Comparison of ENCODE assay signal across 10 cellular contexts in the genomic region with DNA sequence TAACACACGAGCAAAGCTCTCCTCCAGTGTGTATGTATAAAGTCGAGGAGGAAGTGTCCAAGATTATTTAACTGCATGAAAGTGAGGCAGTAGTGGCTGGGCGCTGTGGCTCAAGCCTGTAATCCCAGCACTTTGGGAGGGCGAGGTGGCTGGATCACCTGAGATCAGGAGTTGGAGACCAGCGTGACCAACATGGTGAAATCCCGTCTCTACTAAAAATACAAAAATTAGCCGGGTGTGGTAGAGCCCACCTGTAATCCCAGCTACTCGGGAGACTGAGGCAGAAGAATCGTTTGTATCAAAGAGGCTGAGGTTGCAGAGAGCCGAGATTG. TPM values are rescaled to one million over a fixed set of nuclear protein-coding genes. Genes with fewer than 3 reads are reported as not detected.
DNase-seq lines count a peak whose midpoint lies in the region; ATAC-seq and TF ChIP-seq lines count a peak whose summit lies in the region.
"Had no signal": no experiment of that assay in that cellular context is flagged by ENCODE, and none has a peak within 500 bp of the region (broad histone marks: within the 10 kb centered on the region; RNA-seq: fewer than 3 reads in every experiment).

No MANE protein-coding gene starts in this region.

- peak overlapping the region; percentile 91 for H3K4me3 Mint-ChIP-seq in activated CD8-positive, alpha-beta memory T cell treated with anti-CD3 and anti-CD28 coated beads, Interleukin-2, amount 10 ng/mL, durations not matched to agents 7 days and 5 days
- no peak overlapping the region for H3K4me3 Mint-ChIP-seq in chondrocyte (ENCODE audit: unreplicated experiment)

- CTCF ChIA-PET in activated CD8-positive, alpha-beta memory T cell treated with anti-CD3 and anti-CD28 coated beads, Interleukin-2, amount 10 ng/mL, durations not matched to agents 7 days and 5 days (lab: Charles Lee), result interaction anchor here (0.6 to 4.4 kb wide), 18 partner anchors 8 to 354 kb away, joined by 3 to 48 read pairs (median 6); partner anchors contain the start of genes ZNF491, ZNF625, ZNF700 and ZNF763
- CTCF ChIA-PET in PC-9 (lab: Charles Lee), result interaction anchor here (0.6 to 2.1 kb wide), 4 partner anchors 82 to 423 kb away, joined by 3 to 25 read pairs (median 7); no protein-coding TSS in a partner anchor

- DNase-seq in activated CD8-positive, alpha-beta memory T cell treated with anti-CD3 and anti-CD28 coated beads, Interleukin-2, amount 10 ng/mL, durations not matched to agents 7 days and 5 days, result no peak
- no peak for DNase-seq in activated CD8-positive, alpha-beta memory T cell treated with anti-CD3 and anti-CD28 coated beads, Interleukin-2, amount 50 U/mL, for 4 hours
- DNase-seq in PC-9, result no peak
- DNase-seq in chondrocyte (ENCODE audit: low spot score), result no peak
- DNase-seq in 8988T, result no peak
- no peak for DNase-seq in stimulated activated CD8-positive, alpha-beta memory T cell treated with anti-CD3 and anti-CD28 coated beads, Interleukin-4, amount 100 ng/mL, for 48 hours
- DNase-seq in AG08395 (ENCODE audit: low spot score), result no peak
- DNase-seq: ACHN had no signal

- peak; percentile 17; the same call in 1 of the 2 replicates for TF ChIP-seq CTCF in PC-9 (conservative IDR thresholded peaks at IDR 0.05)
- peak; percentile 63 for TF ChIP-seq CTCF in chondrocyte (IDR thresholded peaks at IDR 0.05)
- TF ChIP-seq CTCF in neutrophil (IDR thresholded peaks at IDR 0.05), result no peak

- H3K79me2 ChIP-seq in PC-9 (ENCODE audit: low read depth), result peaks cover 13% of the 10 kb centered on the region

- no peaks in the 10 kb centered on the region for H3K27me3 ChIP-seq in PC-9 (ENCODE audit: insufficient read depth, low read depth)
- no peaks in the 10 kb centered on the region for H3K27me3 ChIP-seq in neutrophil
- H3K27me3 ChIP-seq: gastroesophageal sphincter had no signal

- intact Hi-C loops in PC-9 (cut with micrococcal nuclease; ENCODE audit: unreplicated experiment), result loop anchor here (1.0 to 2.0 kb wide), 6 partner anchors 51 to 327 kb away; partner anchors contain the start of gene ZNF440

- no peaks in the 10 kb centered on the region for H3K9me2 ChIP-seq in PC-9 (ENCODE audit: insufficient read depth)

- H3K27me3 Mint-ChIP-seq in activated CD8-positive, alpha-beta memory T cell treated with anti-CD3 and anti-CD28 coated beads, Interleukin-2, amount 10 ng/mL, durations not matched to agents 7 days and 5 days, result no peaks in the 10 kb centered on the region
- no peaks in the 10 kb centered on the region for H3K27me3 Mint-ChIP-seq in chondrocyte (ENCODE audit: low read depth)

- peaks cover 12% of the 10 kb centered on the region for H3F3A ChIP-seq in PC-9 (ENCODE audit: insufficient read depth, low read depth)

- H3K36me3 Mint-ChIP-seq in activated CD8-positive, alpha-beta memory T cell treated with anti-CD3 and anti-CD28 coated beads, Interleukin-2, amount 10 ng/mL, durations not matched to agents 7 days and 5 days, result peaks cover 37% of the 10 kb centered on the region
- H3K36me3 Mint-ChIP-seq in chondrocyte (ENCODE audit: low read depth), result peaks cover 27% of the 10 kb centered on the region

- H3K27ac Mint-ChIP-seq in activated CD8-positive, alpha-beta memory T cell treated with anti-CD3 and anti-CD28 coated beads, Interleukin-2, amount 10 ng/mL, durations not matched to agents 7 days and 5 days, result no peak overlapping the region
- peak overlapping the region; percentile 99 for H3K27ac Mint-ChIP-seq in chondrocyte (ENCODE audit: unreplicated experiment)

- H3K9me3 ChIP-seq in PC-9 (ENCODE audit: insufficient read depth, low read depth) (peaks cover 47% of the 10 kb centered on the region), neutrophil (peaks cover 17% of the 10 kb centered on the region)

- H3K4me3 ChIP-seq in PC-9 (peak overlapping the region; percentile 76; the same call in 1 of the 2 replicates), neutrophil (ENCODE audit: low read depth in 1 of 2, low read length in 1 of 2) (peak overlapping the region; percentile 91 to 97)

- no peak overlapping the region for H2AFZ ChIP-seq in PC-9

- no peaks in the 10 kb centered on the region for H4K20me1 ChIP-seq in PC-9 (ENCODE audit: insufficient read depth)

- no peak for ATAC-seq in activated CD8-positive, alpha-beta memory T cell treated with anti-CD3 and anti-CD28 coated beads, Interleukin-2, amount 10 ng/mL, durations not matched to agents 7 days and 5 days

- H3K36me3 ChIP-seq in PC-9 (ENCODE audit: low read depth) (peaks cover 31% of the 10 kb centered on the region), neutrophil (peaks cover 9% of the 10 kb centered on the region)

- H3K9me3 Mint-ChIP-seq in activated CD8-positive, alpha-beta memory T cell treated with anti-CD3 and anti-CD28 coated beads, Interleukin-2, amount 10 ng/mL, durations not matched to agents 7 days and 5 days (ENCODE audit: low read depth), result peaks cover 14% of the 10 kb centered on the region
- H3K9me3 Mint-ChIP-seq in chondrocyte (ENCODE audit: low read depth), result peaks cover 21% of the 10 kb centered on the region

- H3K4me1 ChIP-seq in PC-9 (replicated peaks; ENCODE audit: insufficient read depth), result peaks cover 8% of the 10 kb centered on the region; the same call in 1 of the 2 replicates
- H3K4me1 ChIP-seq in neutrophil (ENCODE audit: control insufficient read depth in 1 of 2, insufficient read depth in 1 of 2, low read depth in 1 of 2, low read length in 1 of 2), result peaks cover 22 to 23% of the 10 kb centered on the region in 2 experiments

- POLR2A ChIA-PET in PC-9 (lab: Charles Lee; ENCODE audit: unreplicated experiment), result no interaction called here

- H3K4me2 ChIP-seq in PC-9, result peak overlapping the region; percentile 81; the same call in 1 of the 2 replicates

- H3K27ac ChIP-seq in PC-9, result no peak overlapping the region
- H3K27ac ChIP-seq in neutrophil, result peak overlapping the region; percentile 77

- no TSS peak for BruUV-seq in PC-9 (replicated peaks; lab: Mats Ljungman, UMichigan)

- peaks cover 28% of the 10 kb centered on the region for H3K4me1 Mint-ChIP-seq in activated CD8-positive, alpha-beta memory T cell treated with anti-CD3 and anti-CD28 coated beads, Interleukin-2, amount 10 ng/mL, durations not matched to agents 7 days and 5 days
- peaks cover 25% of the 10 kb centered on the region for H3K4me1 Mint-ChIP-seq in chondrocyte (ENCODE audit: low read depth)

RNA-seq across cellular contexts. Expression of gene ZNF20, which starts 1.2 kb away (rescaled TPM):
- 1 to 10 TPM; 3.7 to 5.2 TPM for total RNA-seq in activated CD8-positive, alpha-beta memory T cell treated with anti-CD3 and anti-CD28 coated beads, Interleukin-2, amount 10 ng/mL, durations not matched to agents 7 days and 5 days
- total RNA-seq in PC-9 (2021) (2.9 and 8.6 TPM in 2 replicates), chondrocyte (2.0 to 3.8 TPM (median 3.1 TPM) in 3 replicates)

RNA-seq across cellular contexts. Expression of gene ZNF625, which starts 15.2 kb away (rescaled TPM):
- total RNA-seq in activated CD8-positive, alpha-beta memory T cell treated with anti-CD3 and anti-CD28 coated beads, Interleukin-2, amount 10 ng/mL, durations not matched to agents 7 days and 5 days, result 1 to 10 TPM; 3.9 to 4.3 TPM
- total RNA-seq in PC-9 (2021) (5.7 and 6.4 TPM in 2 replicates), chondrocyte (11.5 to 12.1 TPM (median 12.1 TPM) in 3 replicates)

RNA-seq across cellular contexts. Expression of gene ZNF136, which starts 21.5 kb away (rescaled TPM):
- 10 to 100 TPM; 11.3 to 12.9 TPM for total RNA-seq in activated CD8-positive, alpha-beta memory T cell treated with anti-CD3 and anti-CD28 coated beads, Interleukin-2, amount 10 ng/mL, durations not matched to agents 7 days and 5 days
- total RNA-seq in PC-9 (2021) (5.3 and 6.2 TPM in 2 replicates), chondrocyte (6.9 to 9.5 TPM (median 7.1 TPM) in 3 replicates)
